In the genomic region with DNA sequence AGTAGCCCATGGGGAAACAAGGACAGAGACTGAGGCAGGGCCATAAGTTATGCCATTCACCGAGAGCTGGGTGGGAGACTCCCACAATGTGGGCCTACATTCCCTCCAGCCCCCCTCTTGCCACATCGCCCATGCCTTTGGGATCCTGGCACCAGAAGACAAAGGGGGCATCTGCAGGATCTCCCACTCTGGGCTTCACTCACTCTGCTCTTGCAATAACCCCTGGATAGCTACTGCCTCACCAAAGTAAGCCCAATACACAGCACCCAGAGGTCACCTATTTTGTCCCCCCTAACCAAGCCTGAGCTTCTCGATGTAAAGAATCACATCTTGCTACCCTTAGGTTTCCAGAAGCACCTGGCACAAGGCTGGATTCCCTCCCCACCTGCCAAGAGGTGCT, we compare ENCODE assay signal across 10 cellular contexts. TPM values are rescaled to one million over a fixed set of nuclear protein-coding genes. Genes with fewer than 3 reads are reported as not detected.
A peak's percentile ranks its signal among the peaks of the same experiment; 100 is the strongest.
DNase-seq lines count a peak whose midpoint lies in the region; ATAC-seq and TF ChIP-seq lines count a peak whose summit lies in the region.
"Had no signal": no experiment of that assay in that cellular context is flagged by ENCODE, and none has a peak within 500 bp of the region (broad histone marks: within the 10 kb centered on the region; RNA-seq: fewer than 3 reads in every experiment).

No MANE protein-coding gene starts in this region.

- H3K79me2 ChIP-seq in parathyroid adenoma = no peaks in the 10 kb centered on the region

- H3K4me2 ChIP-seq in parathyroid adenoma (ENCODE audit: low read length) = peak overlapping the region; percentile 62

- ATAC-seq in CD4-positive, alpha-beta T cell (ENCODE audit: poor library complexity) = no peak
- ATAC-seq in GM18907 (IDR thresholded peaks at IDR 0.05; ENCODE audit: unreplicated experiment) = no peak

- H3K9ac ChIP-seq in parathyroid adenoma = no peak overlapping the region

- H2AFZ ChIP-seq in parathyroid adenoma = peak overlapping the region; percentile 53

- intact Hi-C loops in CD4-positive, alpha-beta T cell (cut with DNase I, micrococcal nuclease) = no loop called here

- H3K27me3 ChIP-seq in CD4-positive, alpha-beta T cell (ENCODE audit: control insufficient read depth, insufficient read depth, low read length) = peaks cover 10% of the 10 kb centered on the region
- H3K27me3 ChIP-seq in SJSA1 (replicated peaks) (no peaks in the 10 kb centered on the region), parathyroid adenoma (ENCODE audit: control insufficient read depth, insufficient read depth, low read length) (no peaks in the 10 kb centered on the region)
- H3K27me3 ChIP-seq: body of pancreas had no signal

- no peaks in the 10 kb centered on the region for H3K36me3 Mint-ChIP-seq in CD4-positive, alpha-beta T cell (ENCODE audit: low read depth)

- POLR2A ChIA-PET in CD4-positive, alpha-beta T cell (lab: Charles Lee) = interaction anchor here (0.7 to 1.3 kb wide), 3 partner anchors 11 to 114 kb away, joined by 3 read pairs; no protein-coding TSS in a partner anchor

- H3K27ac Mint-ChIP-seq in CD4-positive, alpha-beta T cell = no peak overlapping the region

- CTCF ChIA-PET in CD4-positive, alpha-beta T cell (lab: Charles Lee) = interaction anchor here (1.3 kb wide), 1 partner anchor 114 kb away, joined by 3 read pairs; no protein-coding TSS in a partner anchor

- H3K9me3 ChIP-seq in CD4-positive, alpha-beta T cell (ENCODE audit: control insufficient read depth, low read length) = no peaks in the 10 kb centered on the region
- H3K9me3 ChIP-seq in SJSA1 (replicated peaks) (no peaks in the 10 kb centered on the region), parathyroid adenoma (ENCODE audit: control insufficient read depth, low read length) (no peaks in the 10 kb centered on the region)
- H3K9me3 ChIP-seq: body of pancreas had no signal

- H3K36me3 ChIP-seq in SJSA1 (no peaks in the 10 kb centered on the region), parathyroid adenoma (ENCODE audit: control insufficient read depth, insufficient read depth, low read length) (no peaks in the 10 kb centered on the region)

- H3K9me3 Mint-ChIP-seq in CD4-positive, alpha-beta T cell = no peaks in the 10 kb centered on the region

- TF ChIP-seq CTCF in CD4-positive, alpha-beta T cell (IDR thresholded peaks at IDR 0.05) = no peak
- no peak for TF ChIP-seq CTCF in fibroblast of mammary gland (conservative IDR thresholded peaks at IDR 0.05; ENCODE audit: control insufficient read depth, insufficient read depth, low read depth, low read length)
- no peak for TF ChIP-seq CTCF in parathyroid adenoma (IDR thresholded peaks at IDR 0.05)

- peaks cover 8% of the 10 kb centered on the region for H3K4me1 Mint-ChIP-seq in CD4-positive, alpha-beta T cell (ENCODE audit: low read depth)

- H3K4me3 ChIP-seq in SJSA1 = peak overlapping the region; percentile 43
- peak overlapping the region; percentile 29 for H3K4me3 ChIP-seq in fibroblast of mammary gland (ENCODE audit: control insufficient read depth, low read depth, low read length)
- peak overlapping the region; percentile 54 for H3K4me3 ChIP-seq in parathyroid adenoma (ENCODE audit: low read depth, low read length)
- H3K4me3 ChIP-seq: body of pancreas had no signal

- no peak overlapping the region for H3K27ac ChIP-seq in CD4-positive, alpha-beta T cell (ENCODE audit: low read depth, low read length)
- H3K27ac ChIP-seq in SJSA1 (no peak overlapping the region), parathyroid adenoma (peak overlapping the region; percentile 60)
- H3K27ac ChIP-seq: body of pancreas had no signal

- peaks cover 28% of the 10 kb centered on the region for H3K27me3 Mint-ChIP-seq in CD4-positive, alpha-beta T cell

- no peak for DNase-seq in CD4-positive, alpha-beta T cell
- DNase-seq in SJSA1 (ENCODE audit: low read depth in 1 of 2, low spot score in 2 of 2) (no peak), fibroblast of mammary gland (ENCODE audit: low read depth) (no peak), SKM-1 (lab: John Stamatoyannopoulos, UW; ENCODE audit: unreplicated experiment) (no peak), GM03348 (ENCODE audit: low spot score) (no peak)
- no peak for DNase-seq in stimulated activated CD4-positive, alpha-beta T cell treated with anti-CD3 and anti-CD28 coated beads, Interleukin-4, amount 100 ng/mL, for 24 hours
- DNase-seq: Karpas-422 had no signal

- H3K4me1 ChIP-seq in SJSA1 (replicated peaks) (no peaks in the 10 kb centered on the region; the same call in 1 of the 2 replicates), parathyroid adenoma (peaks cover 3% of the 10 kb centered on the region)
- H3K4me1 ChIP-seq: body of pancreas had no signal

- peak overlapping the region; percentile 73 for H3K4me3 Mint-ChIP-seq in CD4-positive, alpha-beta T cell

RNA-seq across cellular contexts. Expression of gene RTL5, which starts 0.7 kb away (rescaled TPM):
- total RNA-seq in CD4-positive, alpha-beta T cell = 1 to 10 TPM; 1.1 to 1.2 TPM
- total RNA-seq in SJSA1 (2014; rRNA removed; shearing (Covaris generic)) = 1.5 and 1.8 TPM in 2 replicates

RNA-seq across cellular contexts. Expression of gene PIN4, which starts 49.1 kb away (rescaled TPM):
- total RNA-seq in CD4-positive, alpha-beta T cell = 1 to 10 TPM in 1 of 2 experiments, under 1 TPM in 1; 0.92 to 1.2 TPM
- total RNA-seq in SJSA1 (2014; rRNA removed; shearing (Covaris generic)) = 5.3 and 7.2 TPM in 2 replicates
